Comparison of ENCODE assay signal across 1 cellular context in the genomic region with DNA sequence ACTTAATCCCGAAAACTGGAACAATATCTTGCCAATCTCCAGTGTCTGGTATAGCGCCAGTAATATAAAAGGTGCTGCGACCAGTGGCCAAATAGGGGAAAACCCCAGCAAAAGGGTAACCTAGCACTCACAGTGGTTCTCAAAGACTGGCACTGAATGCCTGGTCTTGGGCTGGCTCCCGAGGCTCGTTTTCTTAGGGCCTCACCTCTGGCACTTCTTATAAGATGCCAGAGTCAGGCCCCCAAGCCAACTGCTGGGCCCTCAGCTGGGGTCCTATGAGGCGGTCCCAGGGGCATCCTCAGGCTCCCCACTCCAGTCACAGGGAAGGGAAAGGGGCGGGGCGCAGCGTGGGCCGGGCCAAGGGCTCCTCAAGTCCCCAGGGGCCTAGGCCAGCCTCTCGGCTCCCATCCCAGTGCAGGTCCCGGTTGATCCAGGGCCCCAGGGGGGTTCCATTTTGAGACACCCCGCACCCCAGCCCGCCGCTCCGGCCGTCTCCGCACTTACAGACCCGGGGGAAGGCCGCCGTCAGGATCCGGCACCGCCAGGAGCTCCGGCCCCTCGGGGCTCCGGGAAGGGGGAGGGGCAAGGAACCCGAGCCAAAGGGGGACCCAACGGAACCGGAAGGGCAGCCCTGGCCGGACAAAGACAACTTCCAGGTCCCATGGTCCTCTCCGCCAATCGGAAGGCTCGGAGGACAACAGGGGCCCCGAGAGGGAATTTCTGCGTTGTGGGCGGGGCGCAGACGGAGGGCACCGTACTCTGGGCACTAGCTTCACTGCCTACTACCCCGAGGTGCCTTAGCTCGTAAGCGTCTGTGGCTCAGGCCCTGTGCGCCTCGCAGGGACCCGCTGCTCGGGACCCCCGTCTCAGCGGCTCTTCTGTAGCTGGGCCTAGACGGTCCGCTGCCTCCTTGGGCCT.
A peak's percentile ranks its signal among the peaks of the same experiment; 100 is the strongest.
TF ChIP-seq lines count a peak whose summit lies in the region.

A gene with protein sequence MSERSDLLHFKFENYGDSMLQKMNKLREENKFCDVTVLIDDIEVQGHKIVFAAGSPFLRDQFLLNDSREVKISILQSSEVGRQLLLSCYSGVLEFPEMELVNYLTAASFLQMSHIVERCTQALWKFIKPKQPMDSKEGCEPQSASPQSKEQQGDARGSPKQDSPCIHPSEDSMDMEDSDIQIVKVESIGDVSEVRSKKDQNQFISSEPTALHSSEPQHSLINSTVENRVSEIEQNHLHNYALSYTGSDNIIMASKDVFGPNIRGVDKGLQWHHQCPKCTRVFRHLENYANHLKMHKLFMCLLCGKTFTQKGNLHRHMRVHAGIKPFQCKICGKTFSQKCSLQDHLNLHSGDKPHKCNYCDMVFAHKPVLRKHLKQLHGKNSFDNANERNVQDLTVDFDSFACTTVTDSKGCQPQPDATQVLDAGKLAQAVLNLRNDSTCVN (minus strand): TSS at position 580 of the 918 bp plus-strand sequence. CDS start 11,578 bp downstream, outside the sequence.

TF ChIP-seq in SK-N-SH, 30 proteins besides CTCF, POLR2A, EP300 and RAD21 (continued from another document):
- TF ChIP-seq FOXM1 (IDR thresholded peaks at IDR 0.05; ENCODE audit: low read depth) (no peak; the same call in 1 of the 2 replicates), YY1 (IDR thresholded peaks at IDR 0.05; ENCODE audit: low read depth) (peak; percentile 57), EZH2phosphoT487 (IDR thresholded peaks at IDR 0.05; ENCODE audit: borderline replicate concordance, low read depth) (no peak), GATA2 (CRISPR knock-in tag; IDR thresholded peaks at IDR 0.05) (no peak), MEF2A (IDR thresholded peaks at IDR 0.05; ENCODE audit: borderline replicate concordance, low read depth) (no peak), FOSL2 (IDR thresholded peaks at IDR 0.05; ENCODE audit: borderline replicate concordance, low read depth) (no peak), RXRA (IDR thresholded peaks at IDR 0.05; ENCODE audit: borderline replicate concordance, low read depth) (no peak), TAF1 (IDR thresholded peaks at IDR 0.05; ENCODE audit: borderline replicate concordance, low read depth, low read length) (0 out of 2 replicates have a peak, but pooled peaks have one; percentile 77), MXI1 (IDR thresholded peaks at IDR 0.05; ENCODE audit: low read depth, low read length) (peak; percentile 25; the same call in 1 of the 2 replicates), NFIC (IDR thresholded peaks at IDR 0.05; ENCODE audit: borderline replicate concordance) (peak; percentile 81), GABPA (IDR thresholded peaks at IDR 0.05; ENCODE audit: low read depth) (peak; percentile 98), TCF12 (IDR thresholded peaks at IDR 0.05) (0 out of 2 replicates have a peak, but pooled peaks have one; percentile 41), FOXJ3 (CRISPR knock-in tag; IDR thresholded peaks at IDR 0.05) (peak; percentile 38; the same call in 1 of the 2 replicates), POLR2AphosphoS5 (IDR thresholded peaks at IDR 0.05; ENCODE audit: low read depth, low read length) (peak; percentile 81), NRF1 (IDR thresholded peaks at IDR 0.05; ENCODE audit: low read depth, low read length) (no peak)
- TF ChIP-seq, protein P1, sequence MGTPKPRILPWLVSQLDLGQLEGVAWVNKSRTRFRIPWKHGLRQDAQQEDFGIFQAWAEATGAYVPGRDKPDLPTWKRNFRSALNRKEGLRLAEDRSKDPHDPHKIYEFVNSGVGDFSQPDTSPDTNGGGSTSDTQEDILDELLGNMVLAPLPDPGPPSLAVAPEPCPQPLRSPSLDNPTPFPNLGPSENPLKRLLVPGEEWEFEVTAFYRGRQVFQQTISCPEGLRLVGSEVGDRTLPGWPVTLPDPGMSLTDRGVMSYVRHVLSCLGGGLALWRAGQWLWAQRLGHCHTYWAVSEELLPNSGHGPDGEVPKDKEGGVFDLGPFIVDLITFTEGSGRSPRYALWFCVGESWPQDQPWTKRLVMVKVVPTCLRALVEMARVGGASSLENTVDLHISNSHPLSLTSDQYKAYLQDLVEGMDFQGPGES (IDR thresholded peaks at IDR 0.05; ENCODE audit: low read depth, low read length) = no peak; the same call in 1 of the 2 replicates
- TF ChIP-seq, protein P2, sequence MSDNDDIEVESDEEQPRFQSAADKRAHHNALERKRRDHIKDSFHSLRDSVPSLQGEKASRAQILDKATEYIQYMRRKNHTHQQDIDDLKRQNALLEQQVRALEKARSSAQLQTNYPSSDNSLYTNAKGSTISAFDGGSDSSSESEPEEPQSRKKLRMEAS (IDR thresholded peaks at IDR 0.05; ENCODE audit: low read depth) = peak; percentile 34; the same call in 1 of the 2 replicates
- TF ChIP-seq, protein P3, sequence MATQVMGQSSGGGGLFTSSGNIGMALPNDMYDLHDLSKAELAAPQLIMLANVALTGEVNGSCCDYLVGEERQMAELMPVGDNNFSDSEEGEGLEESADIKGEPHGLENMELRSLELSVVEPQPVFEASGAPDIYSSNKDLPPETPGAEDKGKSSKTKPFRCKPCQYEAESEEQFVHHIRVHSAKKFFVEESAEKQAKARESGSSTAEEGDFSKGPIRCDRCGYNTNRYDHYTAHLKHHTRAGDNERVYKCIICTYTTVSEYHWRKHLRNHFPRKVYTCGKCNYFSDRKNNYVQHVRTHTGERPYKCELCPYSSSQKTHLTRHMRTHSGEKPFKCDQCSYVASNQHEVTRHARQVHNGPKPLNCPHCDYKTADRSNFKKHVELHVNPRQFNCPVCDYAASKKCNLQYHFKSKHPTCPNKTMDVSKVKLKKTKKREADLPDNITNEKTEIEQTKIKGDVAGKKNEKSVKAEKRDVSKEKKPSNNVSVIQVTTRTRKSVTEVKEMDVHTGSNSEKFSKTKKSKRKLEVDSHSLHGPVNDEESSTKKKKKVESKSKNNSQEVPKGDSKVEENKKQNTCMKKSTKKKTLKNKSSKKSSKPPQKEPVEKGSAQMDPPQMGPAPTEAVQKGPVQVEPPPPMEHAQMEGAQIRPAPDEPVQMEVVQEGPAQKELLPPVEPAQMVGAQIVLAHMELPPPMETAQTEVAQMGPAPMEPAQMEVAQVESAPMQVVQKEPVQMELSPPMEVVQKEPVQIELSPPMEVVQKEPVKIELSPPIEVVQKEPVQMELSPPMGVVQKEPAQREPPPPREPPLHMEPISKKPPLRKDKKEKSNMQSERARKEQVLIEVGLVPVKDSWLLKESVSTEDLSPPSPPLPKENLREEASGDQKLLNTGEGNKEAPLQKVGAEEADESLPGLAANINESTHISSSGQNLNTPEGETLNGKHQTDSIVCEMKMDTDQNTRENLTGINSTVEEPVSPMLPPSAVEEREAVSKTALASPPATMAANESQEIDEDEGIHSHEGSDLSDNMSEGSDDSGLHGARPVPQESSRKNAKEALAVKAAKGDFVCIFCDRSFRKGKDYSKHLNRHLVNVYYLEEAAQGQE (IDR thresholded peaks at IDR 0.05; ENCODE audit: low read depth, low read length) = 0 out of 2 replicates have a peak, but pooled peaks have one; percentile 2
- TF ChIP-seq, protein P4, sequence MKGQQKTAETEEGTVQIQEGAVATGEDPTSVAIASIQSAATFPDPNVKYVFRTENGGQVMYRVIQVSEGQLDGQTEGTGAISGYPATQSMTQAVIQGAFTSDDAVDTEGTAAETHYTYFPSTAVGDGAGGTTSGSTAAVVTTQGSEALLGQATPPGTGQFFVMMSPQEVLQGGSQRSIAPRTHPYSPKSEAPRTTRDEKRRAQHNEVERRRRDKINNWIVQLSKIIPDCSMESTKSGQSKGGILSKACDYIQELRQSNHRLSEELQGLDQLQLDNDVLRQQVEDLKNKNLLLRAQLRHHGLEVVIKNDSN (IDR thresholded peaks at IDR 0.05; ENCODE audit: borderline replicate concordance, low read depth) = peak; percentile 70
- TF ChIP-seq, protein P5, sequence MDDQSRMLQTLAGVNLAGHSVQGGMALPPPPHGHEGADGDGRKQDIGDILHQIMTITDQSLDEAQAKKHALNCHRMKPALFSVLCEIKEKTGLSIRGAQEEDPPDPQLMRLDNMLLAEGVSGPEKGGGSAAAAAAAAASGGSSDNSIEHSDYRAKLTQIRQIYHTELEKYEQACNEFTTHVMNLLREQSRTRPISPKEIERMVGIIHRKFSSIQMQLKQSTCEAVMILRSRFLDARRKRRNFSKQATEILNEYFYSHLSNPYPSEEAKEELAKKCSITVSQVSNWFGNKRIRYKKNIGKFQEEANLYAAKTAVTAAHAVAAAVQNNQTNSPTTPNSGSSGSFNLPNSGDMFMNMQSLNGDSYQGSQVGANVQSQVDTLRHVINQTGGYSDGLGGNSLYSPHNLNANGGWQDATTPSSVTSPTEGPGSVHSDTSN (IDR thresholded peaks at IDR 0.05) = no peak; the same call in 1 of the 2 replicates
- TF ChIP-seq, protein P6, sequence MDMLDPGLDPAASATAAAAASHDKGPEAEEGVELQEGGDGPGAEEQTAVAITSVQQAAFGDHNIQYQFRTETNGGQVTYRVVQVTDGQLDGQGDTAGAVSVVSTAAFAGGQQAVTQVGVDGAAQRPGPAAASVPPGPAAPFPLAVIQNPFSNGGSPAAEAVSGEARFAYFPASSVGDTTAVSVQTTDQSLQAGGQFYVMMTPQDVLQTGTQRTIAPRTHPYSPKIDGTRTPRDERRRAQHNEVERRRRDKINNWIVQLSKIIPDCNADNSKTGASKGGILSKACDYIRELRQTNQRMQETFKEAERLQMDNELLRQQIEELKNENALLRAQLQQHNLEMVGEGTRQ (IDR thresholded peaks at IDR 0.05; ENCODE audit: borderline replicate concordance, low read depth, low read length) = no peak
